ENCODE assay signal across 15 cellular contexts in genomic region chr12:51321882-51322281, GRCh38. TPM values are rescaled to one million over a fixed set of nuclear protein-coding genes. Genes with fewer than 3 reads are reported as not detected.
DNase-seq lines count a peak whose midpoint lies in the region; ATAC-seq and TF ChIP-seq lines count a peak whose summit lies in the region.
"Had no signal": no experiment of that assay in that cellular context is flagged by ENCODE, and none has a peak within 500 bp of the region (broad histone marks: within the 10 kb centered on the region; RNA-seq: fewer than 3 reads in every experiment).

No MANE protein-coding gene starts in this region.

- ATAC-seq in PC-3: no peak
- no peak for ATAC-seq in stimulated activated memory B cell treated with anti-CD40 and anti-IgM and Interleukin-4, amounts not matched to agents 10 μg/mL and 1 μg/mL and 100 μg/mL, for 72 hours
- ATAC-seq: left lung had no signal

- H3K36me3 Mint-ChIP-seq in activated T-cell treated with anti-CD3 and anti-CD28 coated beads, Interleukin-2, amount 50 U/mL, for 24 hours (ENCODE audit: low read depth): peaks cover 43% of the 10 kb centered on the region
- H3K36me3 Mint-ChIP-seq in stimulated activated memory B cell treated with anti-CD40 and anti-IgM and Interleukin-4, amounts not matched to agents 10 μg/mL and 1 μg/mL and 100 μg/mL, for 72 hours: no peaks in the 10 kb centered on the region

- H3K4me3 ChIP-seq in PC-3 (ENCODE audit: low read length) (no peak overlapping the region), epithelial cell of esophagus (ENCODE audit: low read length) (no peak overlapping the region), HAP-1 (no peak overlapping the region)

- H3K27ac Mint-ChIP-seq in activated T-cell treated with anti-CD3 and anti-CD28 coated beads, Interleukin-2, amount 50 U/mL, for 24 hours: peak overlapping the region; percentile 92
- H3K27ac Mint-ChIP-seq in stimulated activated memory B cell treated with anti-CD40 and anti-IgM and Interleukin-4, amounts not matched to agents 10 μg/mL and 1 μg/mL and 100 μg/mL, for 72 hours: peak overlapping the region; percentile 89

- no peaks in the 10 kb centered on the region for H3F3A ChIP-seq in PC-3 (ENCODE audit: low read length, unreplicated experiment)

- H3K4me2 ChIP-seq in PC-3 (ENCODE audit: low read length): no peak overlapping the region

- H3K9me3 Mint-ChIP-seq in activated T-cell treated with anti-CD3 and anti-CD28 coated beads, Interleukin-2, amount 50 U/mL, for 24 hours: no peaks in the 10 kb centered on the region
- H3K9me3 Mint-ChIP-seq in stimulated activated memory B cell treated with anti-CD40 and anti-IgM and Interleukin-4, amounts not matched to agents 10 μg/mL and 1 μg/mL and 100 μg/mL, for 72 hours: no peaks in the 10 kb centered on the region

- H3K9me3 ChIP-seq in PC-3 (ENCODE audit: low read length): no peaks in the 10 kb centered on the region
- no peaks in the 10 kb centered on the region for H3K9me3 ChIP-seq in HAP-1
- H3K9me3 ChIP-seq: left lung had no signal

- TF ChIP-seq CTCF in PC-3 (conservative IDR thresholded peaks at IDR 0.05; ENCODE audit: low read depth, low read length) (no peak), epithelial cell of esophagus (IDR thresholded peaks at IDR 0.05; ENCODE audit: insufficient read depth, low read depth, low read length, missing control alignments) (no peak)

- H2AFZ ChIP-seq in PC-3 (ENCODE audit: low read length): no peak overlapping the region

- H3K36me3 ChIP-seq in PC-3 (ENCODE audit: low read depth, low read length): no peaks in the 10 kb centered on the region
- no peaks in the 10 kb centered on the region for H3K36me3 ChIP-seq in HAP-1 (replicated peaks)

- intact Hi-C loops in PC-3 (cut with micrococcal nuclease): no loop called here

- no peaks in the 10 kb centered on the region for H4K20me1 ChIP-seq in PC-3 (ENCODE audit: low read length)

- H3K4me3 Mint-ChIP-seq in activated T-cell treated with anti-CD3 and anti-CD28 coated beads, Interleukin-2, amount 50 U/mL, for 24 hours: peak overlapping the region; percentile 92
- H3K4me3 Mint-ChIP-seq in stimulated activated memory B cell treated with anti-CD40 and anti-IgM and Interleukin-4, amounts not matched to agents 10 μg/mL and 1 μg/mL and 100 μg/mL, for 72 hours: peak overlapping the region; percentile 22

- in situ Hi-C loops in HAP-1 (cut with MboI; ENCODE audit: low sequenced_read_pairs): no loop called here

- no peaks in the 10 kb centered on the region for H3K79me2 ChIP-seq in PC-3 (ENCODE audit: low read length)

- CTCF ChIA-PET in PC-3 (lab: Charles Lee): no interaction called here

- BruUV-seq in PC-3 (replicated peaks; lab: Mats Ljungman, UMichigan): no TSS peak

- H3K27me3 Mint-ChIP-seq in activated T-cell treated with anti-CD3 and anti-CD28 coated beads, Interleukin-2, amount 50 U/mL, for 24 hours: no peaks in the 10 kb centered on the region
- H3K27me3 Mint-ChIP-seq in stimulated activated memory B cell treated with anti-CD40 and anti-IgM and Interleukin-4, amounts not matched to agents 10 μg/mL and 1 μg/mL and 100 μg/mL, for 72 hours: no peaks in the 10 kb centered on the region

- DNase-seq in activated T-cell treated with anti-CD3 and anti-CD28 coated beads, Interleukin-2, amount 50 U/mL, for 24 hours: no peak
- DNase-seq in activated T-cell treated with anti-CD3 and anti-CD28 coated beads for 4 hours (no peak), PC-3 (peak; percentile 19), epithelial cell of esophagus (ENCODE audit: low read depth) (peak; percentile 50), HAP-1 (ENCODE audit: low spot score in 2 of 2) (no peak), NCI-H2171 treated with DMSO at 0.1 percent for 48 hours (lab: John Stamatoyannopoulos, UW) (no peak)
- DNase-seq in activated CD4-positive, CD25-positive, alpha-beta regulatory T cell treated with anti-CD3 and anti-CD28 coated beads, Interleukin-2, amount 50 U/mL, for 72 hours: no peak
- DNase-seq: head of caudate nucleus; KBM-7; left lung; NCI-H2029; NK-92 treated with Interleukin-12 subunit alpha and Interleukin-12 subunit beta, amount 100 ng/mL, for 24 hours; occipital lobe had no signal

- POLR2A ChIA-PET in PC-3 (lab: Charles Lee; ENCODE audit: unreplicated experiment): no interaction called here

- H3K4me1 ChIP-seq in PC-3 (ENCODE audit: insufficient read depth, low read length): peaks cover 13% of the 10 kb centered on the region
- H3K4me1 ChIP-seq in HAP-1: peaks cover 31% of the 10 kb centered on the region

- no peak overlapping the region for H3K27ac ChIP-seq in PC-3 (ENCODE audit: low read length)

- no peaks in the 10 kb centered on the region for H3K27me3 ChIP-seq in PC-3 (ENCODE audit: low read length)
- no peaks in the 10 kb centered on the region for H3K27me3 ChIP-seq in HAP-1 (ENCODE audit: low read depth)
- H3K27me3 ChIP-seq: left lung had no signal

- H3K4me1 Mint-ChIP-seq in activated T-cell treated with anti-CD3 and anti-CD28 coated beads, Interleukin-2, amount 50 U/mL, for 24 hours (ENCODE audit: low read depth): peaks cover 77% of the 10 kb centered on the region
- H3K4me1 Mint-ChIP-seq in stimulated activated memory B cell treated with anti-CD40 and anti-IgM and Interleukin-4, amounts not matched to agents 10 μg/mL and 1 μg/mL and 100 μg/mL, for 72 hours: peaks cover 90% of the 10 kb centered on the region

- no peak overlapping the region for H3K9ac ChIP-seq in PC-3 (ENCODE audit: low read length)

- no peaks in the 10 kb centered on the region for H3K9me2 ChIP-seq in PC-3 (replicated peaks; ENCODE audit: low read length)

RNA-seq across cellular contexts. Expression of gene BIN2, which starts 2.1 kb away (rescaled TPM):
- not detected in 2 replicates for total RNA-seq in PC-3 (2014; rRNA removed)
- total RNA-seq: Daoy had no signal

RNA-seq across cellular contexts. Expression of gene CELA1, which starts 24.6 kb away (rescaled TPM):
- not detected in 2 replicates for total RNA-seq in PC-3 (2014; rRNA removed)
- total RNA-seq: Daoy, left lung, occipital lobe had no signal

RNA-seq across cellular contexts. Expression of gene SMAGP, which starts 51.7 kb away (rescaled TPM):
- total RNA-seq in PC-3 (2014; rRNA removed): 55.3 and 62.5 TPM in 2 replicates

Comparison
In these comparisons a context has a peak if more than half of its experiments do, and no peak if none do; other contexts are left out.
1. DNase-seq: peak in PC-3 (single experiment) and epithelial cell of esophagus (single experiment); none in activated T-cell treated with anti-CD3 and anti-CD28 coated beads, Interleukin-2, amount 50 U/mL, for 24 hours (single experiment), activated T-cell treated with anti-CD3 and anti-CD28 coated beads for 4 hours (single experiment), HAP-1 (0 of 2), activated CD4-positive, CD25-positive, alpha-beta regulatory T cell treated with anti-CD3 and anti-CD28 coated beads, Interleukin-2, amount 50 U/mL, for 72 hours (single experiment) and NCI-H2171 treated with DMSO at 0.1 percent for 48 hours (single experiment).